ENCODE assay signal across 9 cellular contexts in genomic region chr10:132842397-132842796, GRCh38. TPM values are rescaled to one million over a fixed set of nuclear protein-coding genes. Genes with fewer than 3 reads are reported as not detected.
"Had no signal": no experiment of that assay in that cellular context is flagged by ENCODE, and none has a peak within 500 bp of the region (broad histone marks: within the 10 kb centered on the region; RNA-seq: fewer than 3 reads in every experiment).

No MANE protein-coding gene starts in this region.

- H3K4me1 Mint-ChIP-seq: IgD-negative memory B cell had no signal

- H3K27ac ChIP-seq: GM23248, HL-60 had no signal

- H3K9ac ChIP-seq: GM23248 had no signal

- H3K4me1 ChIP-seq: HAP-1 had no signal

- H2AFZ ChIP-seq: GM23248 had no signal

- H3K36me3 ChIP-seq: HAP-1 had no signal

- DNase-seq: GM23248, GOT3 had no signal

- H3K27ac Mint-ChIP-seq: IgD-negative memory B cell had no signal

- ATAC-seq: HCT116, HepG2 had no signal

- H3K4me3 ChIP-seq: GM23248, HAP-1 had no signal

RNA-seq across cellular contexts. Expression of gene NKX6-2, which starts 56.5 kb away (rescaled TPM):
- total RNA-seq: GM23248, H4, HepG2, HT1080 had no signal
- polyA plus RNA-seq: HepG2, IgD-negative memory B cell had no signal
